12 cellular contexts compared by ENCODE assay signal in genomic region chr5:62790348-62790747, GRCh38.
DNase-seq lines count a peak whose midpoint lies in the region; ATAC-seq and TF ChIP-seq lines count a peak whose summit lies in the region.
"Had no signal": no experiment of that assay in that cellular context is flagged by ENCODE, and none has a peak within 500 bp of the region (broad histone marks: within the 10 kb centered on the region; RNA-seq: fewer than 3 reads in every experiment).

No MANE protein-coding gene starts in this region.

- no peaks in the 10 kb centered on the region for H3K4me1 ChIP-seq in right cardiac atrium (ENCODE audit: control insufficient read depth, insufficient read depth, low read length)
- H3K4me1 ChIP-seq in left ventricle myocardium inferior = no peaks in the 10 kb centered on the region
- H3K4me1 ChIP-seq in RWPE2 (ENCODE audit: insufficient read depth, poor library complexity, severe bottlenecking) = no peaks in the 10 kb centered on the region
- H3K4me1 ChIP-seq: foreskin keratinocyte had no signal

- no peaks in the 10 kb centered on the region for H3K36me3 ChIP-seq in left ventricle myocardium inferior
- H3K36me3 ChIP-seq in RWPE2 (ENCODE audit: low read depth) = no peaks in the 10 kb centered on the region
- H3K36me3 ChIP-seq: neutrophil had no signal

- CTCF ChIA-PET in activated CD4-positive, alpha-beta memory T cell treated with anti-CD3 and anti-CD28 coated beads for 36 hours (lab: Charles Lee) = no interaction called here

- H3K27me3 ChIP-seq in right cardiac atrium (ENCODE audit: control insufficient read depth, insufficient read depth) (no peaks in the 10 kb centered on the region), left ventricle myocardium inferior (ENCODE audit: low read depth) (no peaks in the 10 kb centered on the region), RWPE2 (ENCODE audit: insufficient read depth, poor library complexity, severe bottlenecking) (no peaks in the 10 kb centered on the region)
- H3K27me3 ChIP-seq: foreskin keratinocyte had no signal

- no peak for TF ChIP-seq CTCF in left ventricle myocardium inferior (IDR thresholded peaks at IDR 0.05; ENCODE audit: borderline replicate concordance)
- TF ChIP-seq CTCF in RWPE2 (IDR thresholded peaks at IDR 0.05; ENCODE audit: poor library complexity, severe bottlenecking) = no peak

- no peak overlapping the region for H3K4me3 Mint-ChIP-seq in activated CD4-positive, alpha-beta memory T cell treated with anti-CD3 and anti-CD28 coated beads for 36 hours

- peak in 2 of 3 donors; percentile 28 to 59 for DNase-seq in right cardiac atrium
- no peak for DNase-seq in left ventricle myocardium inferior
- no peak for DNase-seq in RWPE2 (ENCODE audit: low spot score)
- peak; percentile 65 for DNase-seq in left lobe of liver (ENCODE audit: low spot score)
- DNase-seq in activated CD4-positive, alpha-beta memory T cell treated with anti-CD3 and anti-CD28 coated beads for 36 hours = no peak
- DNase-seq in DMS114 treated with DMSO at 0.1 percent for 48 hours (lab: John Stamatoyannopoulos, UW; ENCODE audit: unreplicated experiment) = no peak
- DNase-seq: stimulated activated naive CD4-positive, alpha-beta T cell treated with Interleukin-2 at 50 U/mL for 16 hours had no signal

- peaks cover 3% of the 10 kb centered on the region for H3K27me3 Mint-ChIP-seq in activated CD4-positive, alpha-beta memory T cell treated with anti-CD3 and anti-CD28 coated beads for 36 hours

- ATAC-seq in right cardiac atrium (peak; percentile 25 to 64), RWPE2 (ENCODE audit: low read depth) (peak; percentile 42; the same call in 2 of the 3 replicates), left lobe of liver (peak; percentile 95), HG02642 (IDR thresholded peaks at IDR 0.05; ENCODE audit: poor library complexity, unreplicated experiment) (no peak), HG03039 (IDR thresholded peaks at IDR 0.05; ENCODE audit: unreplicated experiment) (no peak)
- ATAC-seq: foreskin keratinocyte had no signal

- H3K4me3 ChIP-seq in right cardiac atrium (ENCODE audit: low read length) (no peak overlapping the region), left ventricle myocardium inferior (no peak overlapping the region), RWPE2 (ENCODE audit: severe bottlenecking) (no peak overlapping the region)
- H3K4me3 ChIP-seq: skin epidermis had no signal

- WGBS in right cardiac atrium = 31% methylated on average over 1 of the region's 1 CpG

- H3K4me1 Mint-ChIP-seq in activated CD4-positive, alpha-beta memory T cell treated with anti-CD3 and anti-CD28 coated beads for 36 hours (ENCODE audit: low read depth) = no peaks in the 10 kb centered on the region

- no peaks in the 10 kb centered on the region for H3K36me3 Mint-ChIP-seq in activated CD4-positive, alpha-beta memory T cell treated with anti-CD3 and anti-CD28 coated beads for 36 hours

- intact Hi-C loops in right cardiac atrium (cut with DNase I) = no loop called here
- intact Hi-C loops in left ventricle myocardium inferior (cut with micrococcal nuclease) = no loop called here
- intact Hi-C loops in activated CD4-positive, alpha-beta memory T cell treated with anti-CD3 and anti-CD28 coated beads for 36 hours (cut with micrococcal nuclease) = no loop called here

- H3K27ac ChIP-seq in right cardiac atrium (ENCODE audit: low read length) = no peak overlapping the region
- no peak overlapping the region for H3K27ac ChIP-seq in left ventricle myocardium inferior (replicated peaks)
- H3K27ac ChIP-seq in RWPE2 (ENCODE audit: poor library complexity, severe bottlenecking) = no peak overlapping the region
- H3K27ac ChIP-seq: foreskin keratinocyte, neutrophil, skin epidermis had no signal

- no peaks in the 10 kb centered on the region for H3K9me3 ChIP-seq in right cardiac atrium (ENCODE audit: control insufficient read depth, low read length)
- no peaks in the 10 kb centered on the region for H3K9me3 ChIP-seq in left ventricle myocardium inferior (replicated peaks)
- H3K9me3 ChIP-seq in RWPE2 (ENCODE audit: severe bottlenecking) = no peaks in the 10 kb centered on the region
- H3K9me3 ChIP-seq: neutrophil had no signal

- no peaks in the 10 kb centered on the region for H3K9me3 Mint-ChIP-seq in activated CD4-positive, alpha-beta memory T cell treated with anti-CD3 and anti-CD28 coated beads for 36 hours

- no peak overlapping the region for H3K27ac Mint-ChIP-seq in activated CD4-positive, alpha-beta memory T cell treated with anti-CD3 and anti-CD28 coated beads for 36 hours

- POLR2A ChIA-PET in activated CD4-positive, alpha-beta memory T cell treated with anti-CD3 and anti-CD28 coated beads for 36 hours (lab: Charles Lee) = no interaction called here

Comparison
In these comparisons a context has a peak if more than half of its experiments do, and no peak if none do; other contexts are left out.
1. DNase-seq: peak in right cardiac atrium (2 of 3) and left lobe of liver (single experiment); none in left ventricle myocardium inferior (single experiment), RWPE2 (single experiment), activated CD4-positive, alpha-beta memory T cell treated with anti-CD3 and anti-CD28 coated beads for 36 hours (single experiment) and DMS114 treated with DMSO at 0.1 percent for 48 hours (single experiment).
2. ATAC-seq: peak in right cardiac atrium (2 of 2), RWPE2 (single experiment) and left lobe of liver (single experiment); none in HG02642 (single experiment) and HG03039 (single experiment).